In genomic region chr14:91040545-91040944, GRCh38 we compare ENCODE assay signal across 24 cellular contexts.
"Had no signal": no experiment of that assay in that cellular context is flagged by ENCODE, and none has a peak within 500 bp of the region (broad histone marks: within the 10 kb centered on the region; RNA-seq: fewer than 3 reads in every experiment).

No MANE protein-coding gene starts in this region.

- H3K27me3 ChIP-seq: Peyer's patch, SJCRH30 had no signal

- H3K27ac Mint-ChIP-seq: activated CD4-positive, alpha-beta memory T cell treated with anti-CD3 and anti-CD28 coated beads for 36 hours; activated naive CD8-positive, alpha-beta T cell treated with anti-CD3 and anti-CD28 coated beads, Interleukin-2, amount 10 ng/mL, durations not matched to agents 7 days and 5 days; activated T-cell treated with anti-CD3 and anti-CD28 coated beads, Interleukin-2, amount 50 U/mL, for 72 hours had no signal

- H3K4me1 ChIP-seq: Peyer's patch had no signal

- H3K27ac ChIP-seq: RWPE1, SJCRH30 had no signal

- H3K9me3 Mint-ChIP-seq: activated CD4-positive, alpha-beta memory T cell treated with anti-CD3 and anti-CD28 coated beads for 36 hours; activated naive CD8-positive, alpha-beta T cell treated with anti-CD3 and anti-CD28 coated beads, Interleukin-2, amount 10 ng/mL, durations not matched to agents 7 days and 5 days; activated T-cell treated with anti-CD3 and anti-CD28 coated beads, Interleukin-2, amount 50 U/mL, for 72 hours had no signal

- H3K4me3 Mint-ChIP-seq: activated CD4-positive, alpha-beta memory T cell treated with anti-CD3 and anti-CD28 coated beads for 36 hours; activated naive CD8-positive, alpha-beta T cell treated with anti-CD3 and anti-CD28 coated beads, Interleukin-2, amount 10 ng/mL, durations not matched to agents 7 days and 5 days; activated T-cell treated with anti-CD3 and anti-CD28 coated beads, Interleukin-2, amount 50 U/mL, for 72 hours had no signal

- DNase-seq: activated CD4-positive, alpha-beta memory T cell treated with anti-CD3 and anti-CD28 coated beads for 36 hours; activated CD4-positive, alpha-beta T cell treated with anti-CD3 and anti-CD28 coated beads for 48 hours; activated CD4-positive, CD25-positive, alpha-beta regulatory T cell treated with anti-CD3 and anti-CD28 coated beads, Interleukin-2, amount 50 U/mL, for 72 hours; activated CD8-positive, alpha-beta memory T cell treated with anti-CD3 and anti-CD28 coated beads, Interleukin-2, amount 50 U/mL, for 4 hours; activated effector memory CD4-positive, alpha-beta T cell treated with Interleukin-2 at 50 U/mL for 16 hours; activated naive CD4-positive, alpha-beta T cell treated with Interleukin-2 at 50 U/mL for 16 hours; activated naive CD8-positive, alpha-beta T cell treated with anti-CD3 and anti-CD28 coated beads, Interleukin-2, amount 10 ng/mL, durations not matched to agents 7 days and 5 days; activated T-cell treated with anti-CD3 and anti-CD28 coated beads, Interleukin-2, amount 50 U/mL, for 72 hours; aorta; central memory CD4-positive, alpha-beta T cell; Kasumi-1; KBM-7; NCI-H1105 treated with DMSO at 0.1 percent for 48 hours; NCI-H1436 treated with DMSO at 0.1 percent for 48 hours; NCI-H187; NCI-H2081; NCI-H510A treated with DMSO at 0.1 percent for 48 hours; NCI-H69; NK-92 treated with Interleukin-12 subunit alpha and Interleukin-12 subunit beta, amount 100 ng/mL, for 24 hours; Peyer's patch; Right ventricle myocardium superior; SK-N-SH had no signal

- H3K36me3 ChIP-seq: Peyer's patch, SJCRH30 had no signal

- H3K9ac ChIP-seq: SK-N-SH had no signal

- H3K4me3 ChIP-seq: Peyer's patch, SJCRH30 had no signal

- H3K27me3 Mint-ChIP-seq: activated CD4-positive, alpha-beta memory T cell treated with anti-CD3 and anti-CD28 coated beads for 36 hours; activated naive CD8-positive, alpha-beta T cell treated with anti-CD3 and anti-CD28 coated beads, Interleukin-2, amount 10 ng/mL, durations not matched to agents 7 days and 5 days had no signal

- H3K9me3 ChIP-seq: Peyer's patch, SJCRH30, SK-N-SH had no signal

- ATAC-seq: activated T-cell treated with anti-CD3 and anti-CD28 coated beads, Interleukin-2, amount 50 U/mL, for 72 hours had no signal
